In genomic region chr19:10809693-10810285, GRCh38 we compare ENCODE assay signal across 14 cellular contexts. TPM values are rescaled to one million over a fixed set of nuclear protein-coding genes. Genes with fewer than 3 reads are reported as not detected.
DNase-seq lines count a peak whose midpoint lies in the region; ATAC-seq and TF ChIP-seq lines count a peak whose summit lies in the region.
"Had no signal": no experiment of that assay in that cellular context is flagged by ENCODE, and none has a peak within 500 bp of the region (broad histone marks: within the 10 kb centered on the region; RNA-seq: fewer than 3 reads in every experiment).

No MANE protein-coding gene starts in this region.

- H3K9me3 ChIP-seq in PC-9 (ENCODE audit: insufficient read depth, low read depth), result no peaks in the 10 kb centered on the region

- H3K9me2 ChIP-seq in PC-9 (ENCODE audit: insufficient read depth), result no peaks in the 10 kb centered on the region

- no TSS peak for BruUV-seq in PC-9 (replicated peaks; lab: Mats Ljungman, UMichigan)

- no peaks in the 10 kb centered on the region for H3K27me3 Mint-ChIP-seq in activated T-cell treated with anti-CD3 and anti-CD28 coated beads, Interleukin-2, amount 50 U/mL, for 24 hours
- peaks cover 10% of the 10 kb centered on the region for H3K27me3 Mint-ChIP-seq in endothelial cell (ENCODE audit: unreplicated experiment)
- H3K27me3 Mint-ChIP-seq: type B pancreatic cell had no signal

- H3K27me3 ChIP-seq in PC-9 (ENCODE audit: insufficient read depth, low read depth), result no peaks in the 10 kb centered on the region

- H3K79me2 ChIP-seq in PC-9 (ENCODE audit: low read depth), result no peaks in the 10 kb centered on the region

- no peak overlapping the region for H3K4me3 ChIP-seq in PC-9
- H3K4me3 ChIP-seq in skin epidermis, result no peak overlapping the region

- H3K36me3 Mint-ChIP-seq in activated T-cell treated with anti-CD3 and anti-CD28 coated beads, Interleukin-2, amount 50 U/mL, for 24 hours (ENCODE audit: low read depth), result peaks cover 81% of the 10 kb centered on the region
- peaks cover 39% of the 10 kb centered on the region for H3K36me3 Mint-ChIP-seq in endothelial cell (ENCODE audit: low read depth, unreplicated experiment)

- peak overlapping the region; percentile 14; the same call in 1 of the 2 replicates for H3K4me2 ChIP-seq in PC-9

- H3K4me1 Mint-ChIP-seq in activated T-cell treated with anti-CD3 and anti-CD28 coated beads, Interleukin-2, amount 50 U/mL, for 24 hours (ENCODE audit: low read depth), result peaks cover 36% of the 10 kb centered on the region
- peaks cover 7% of the 10 kb centered on the region for H3K4me1 Mint-ChIP-seq in endothelial cell (ENCODE audit: unreplicated experiment)

- intact Hi-C loops in PC-9 (cut with micrococcal nuclease; ENCODE audit: unreplicated experiment), result loop anchor here (1.0 kb wide), 2 partner anchors 27 to 92 kb away; partner anchors contain the start of gene TMED1

- no peaks in the 10 kb centered on the region for H3K9me3 Mint-ChIP-seq in activated T-cell treated with anti-CD3 and anti-CD28 coated beads, Interleukin-2, amount 50 U/mL, for 24 hours
- H3K9me3 Mint-ChIP-seq in endothelial cell (ENCODE audit: unreplicated experiment), result no peaks in the 10 kb centered on the region

- peaks cover 17% of the 10 kb centered on the region for H3K4me1 ChIP-seq in PC-9 (replicated peaks; ENCODE audit: insufficient read depth)

- H4K20me1 ChIP-seq in PC-9 (ENCODE audit: insufficient read depth), result peaks cover 10% of the 10 kb centered on the region

- H2AFZ ChIP-seq in PC-9, result no peak overlapping the region

- TF ChIP-seq CTCF in PC-9 (conservative IDR thresholded peaks at IDR 0.05) (no peak), endothelial cell (IDR thresholded peaks at IDR 0.05; ENCODE audit: unreplicated experiment) (no peak)

- no peak for ATAC-seq in HG03520 (IDR thresholded peaks at IDR 0.05; ENCODE audit: unreplicated experiment)
- ATAC-seq in GM21526 (IDR thresholded peaks at IDR 0.05; ENCODE audit: low FRiP score, unreplicated experiment), result no peak

- POLR2A ChIA-PET in PC-9 (lab: Charles Lee; ENCODE audit: unreplicated experiment), result no interaction called here

- H3K4me3 Mint-ChIP-seq in activated T-cell treated with anti-CD3 and anti-CD28 coated beads, Interleukin-2, amount 50 U/mL, for 24 hours, result no peak overlapping the region
- peak overlapping the region; percentile 25 for H3K4me3 Mint-ChIP-seq in endothelial cell (ENCODE audit: unreplicated experiment)

- peaks cover 38% of the 10 kb centered on the region for H3F3A ChIP-seq in PC-9 (ENCODE audit: insufficient read depth, low read depth)

- CTCF ChIA-PET in PC-9 (lab: Charles Lee), result interaction anchor here (0.6 to 1.1 kb wide), 2 partner anchors 45 to 92 kb away, joined by 3 read pairs; partner anchors contain the start of gene DNM2

- H3K27ac ChIP-seq in PC-9 (peak overlapping the region; percentile 48; the same call in 1 of the 2 replicates), skin epidermis (peak overlapping the region in 18 of 21 experiments; percentile 18 to 82 (median 46))

- 0 out of 2 replicates have a peak, but pooled peaks cover under 1% of the 10 kb centered on the region for H3K36me3 ChIP-seq in PC-9 (ENCODE audit: low read depth)

- no peak for DNase-seq in activated T-cell treated with anti-CD3 and anti-CD28 coated beads, Interleukin-2, amount 50 U/mL, for 24 hours
- no peak for DNase-seq in activated T-cell treated with anti-CD3 and anti-CD28 coated beads, Interleukin-2, amount 50 U/mL, for 48 hours
- DNase-seq in PC-9 (no peak), endothelial cell (ENCODE audit: low spot score) (no peak), SHP77 treated with DMSO at 0.1 percent for 48 hours (lab: John Stamatoyannopoulos, UW) (no peak)
- DNase-seq: ACHN, NCI-H1105, NCI-H748 treated with DMSO at 0.1 percent for 48 hours had no signal

- H3K27ac Mint-ChIP-seq in activated T-cell treated with anti-CD3 and anti-CD28 coated beads, Interleukin-2, amount 50 U/mL, for 24 hours, result peak overlapping the region; percentile 77
- peak overlapping the region; percentile 70 for H3K27ac Mint-ChIP-seq in endothelial cell (ENCODE audit: unreplicated experiment)

RNA-seq across cellular contexts. Expression of gene TMED1, which starts 26.2 kb away (rescaled TPM):
- total RNA-seq in PC-9 (2021) (21.3 and 31.4 TPM in 2 replicates), endothelial cell (ENCODE audit: unreplicated experiment) (22.1 TPM)

RNA-seq across cellular contexts. Expression of gene C19orf38, which starts 38.4 kb away (rescaled TPM):
- total RNA-seq in PC-9 (2021) (0.59 and 1.4 TPM in 2 replicates), endothelial cell (ENCODE audit: unreplicated experiment) (not detected)
- total RNA-seq: Daoy, endothelial cell of umbilical vein had no signal
